In the genomic region with DNA sequence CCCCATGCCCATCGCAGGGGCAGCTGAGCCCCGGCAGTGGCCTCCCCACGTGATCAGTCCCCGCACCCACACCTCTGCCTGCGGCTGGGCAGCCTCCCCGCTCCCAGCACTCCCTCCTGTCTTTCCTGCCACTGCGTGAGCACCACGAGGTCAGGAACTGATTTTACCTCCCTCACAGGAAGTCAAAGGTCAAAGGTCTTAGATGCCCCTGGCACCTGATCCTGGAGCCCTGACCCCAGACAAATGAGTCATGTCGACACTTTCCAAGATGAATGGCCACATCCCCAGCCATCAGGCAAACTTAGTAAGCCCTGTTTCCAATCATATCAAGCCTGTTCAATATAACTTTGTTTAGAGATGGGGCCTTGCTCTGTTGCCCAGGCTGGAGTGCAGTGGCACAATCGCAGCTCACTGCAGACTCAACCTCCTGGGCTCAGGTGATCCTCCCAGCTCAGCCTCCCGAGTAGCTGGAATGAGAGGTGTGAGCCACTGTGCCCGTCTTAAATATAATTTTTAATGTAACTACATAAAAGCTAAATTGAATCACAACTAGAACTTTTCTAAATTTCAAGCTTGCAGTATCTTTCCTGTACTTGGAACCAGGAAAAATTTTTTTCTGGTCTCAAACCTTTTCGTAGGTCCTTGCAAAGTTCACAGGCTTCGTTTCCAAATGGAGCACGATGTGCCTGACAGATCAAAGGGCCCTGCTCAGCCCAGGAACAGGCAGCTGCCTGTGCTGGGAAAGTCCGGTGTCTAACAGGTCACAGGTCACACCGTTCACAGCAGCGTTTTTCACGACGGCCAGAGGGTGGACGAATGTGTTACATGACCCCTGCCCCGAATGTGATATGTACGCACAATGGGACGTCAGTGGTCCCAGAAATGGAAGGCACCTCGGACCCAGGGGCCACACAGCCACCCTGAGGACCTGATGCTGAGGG, we compare ENCODE assay signal across 1 cellular context.
TF ChIP-seq lines count a peak whose summit lies in the region.

No MANE protein-coding gene starts in this region.

TF ChIP-seq in HepG2, 621 proteins besides CTCF, POLR2A, EP300 and RAD21 (continued from another document and continues in another):
- TF ChIP-seq SIN3B (IDR thresholded peaks at IDR 0.05; ENCODE audit: low read length), result no peak
- no peak for TF ChIP-seq NAIF1 (CRISPR knock-in tag; IDR thresholded peaks at IDR 0.05; ENCODE audit: borderline replicate concordance)
- TF ChIP-seq SMARCE1 (IDR thresholded peaks at IDR 0.05; ENCODE audit: borderline replicate concordance), result no peak
- TF ChIP-seq RFXANK (CRISPR knock-in tag; IDR thresholded peaks at IDR 0.05), result no peak
- no peak for TF ChIP-seq RELA (CRISPR knock-in tag; IDR thresholded peaks at IDR 0.05)
- no peak for TF ChIP-seq SRSF4 (IDR thresholded peaks at IDR 0.05; ENCODE audit: low read depth, low read length, poor library complexity, severe bottlenecking)
- 0 out of 2 replicates have a peak, but pooled peaks have one; percentile 71 for TF ChIP-seq KDM3A (CRISPR knock-in tag; IDR thresholded peaks at IDR 0.05; ENCODE audit: low read depth)
- no peak for TF ChIP-seq ATF7 (IDR thresholded peaks at IDR 0.05)
- TF ChIP-seq ATF7 (CRISPR knock-in tag; IDR thresholded peaks at IDR 0.05), result no peak
- TF ChIP-seq, protein P1, sequence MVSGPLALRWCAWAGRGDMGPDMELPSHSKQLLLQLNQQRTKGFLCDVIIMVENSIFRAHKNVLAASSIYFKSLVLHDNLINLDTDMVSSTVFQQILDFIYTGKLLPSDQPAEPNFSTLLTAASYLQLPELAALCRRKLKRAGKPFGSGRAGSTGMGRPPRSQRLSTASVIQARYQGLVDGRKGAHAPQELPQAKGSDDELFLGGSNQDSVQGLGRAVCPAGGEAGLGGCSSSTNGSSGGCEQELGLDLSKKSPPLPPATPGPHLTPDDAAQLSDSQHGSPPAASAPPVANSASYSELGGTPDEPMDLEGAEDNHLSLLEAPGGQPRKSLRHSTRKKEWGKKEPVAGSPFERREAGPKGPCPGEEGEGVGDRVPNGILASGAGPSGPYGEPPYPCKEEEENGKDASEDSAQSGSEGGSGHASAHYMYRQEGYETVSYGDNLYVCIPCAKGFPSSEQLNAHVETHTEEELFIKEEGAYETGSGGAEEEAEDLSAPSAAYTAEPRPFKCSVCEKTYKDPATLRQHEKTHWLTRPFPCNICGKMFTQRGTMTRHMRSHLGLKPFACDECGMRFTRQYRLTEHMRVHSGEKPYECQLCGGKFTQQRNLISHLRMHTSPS (CRISPR knock-in tag; IDR thresholded peaks at IDR 0.05; ENCODE audit: low read depth), result peak; percentile 88
- TF ChIP-seq PRPF4 (IDR thresholded peaks at IDR 0.05; ENCODE audit: low read depth, low read length, poor library complexity, severe bottlenecking), result no peak
- TF ChIP-seq ZNF367 (CRISPR knock-in tag; IDR thresholded peaks at IDR 0.05; ENCODE audit: borderline replicate concordance), result no peak
- TF ChIP-seq, protein P2, sequence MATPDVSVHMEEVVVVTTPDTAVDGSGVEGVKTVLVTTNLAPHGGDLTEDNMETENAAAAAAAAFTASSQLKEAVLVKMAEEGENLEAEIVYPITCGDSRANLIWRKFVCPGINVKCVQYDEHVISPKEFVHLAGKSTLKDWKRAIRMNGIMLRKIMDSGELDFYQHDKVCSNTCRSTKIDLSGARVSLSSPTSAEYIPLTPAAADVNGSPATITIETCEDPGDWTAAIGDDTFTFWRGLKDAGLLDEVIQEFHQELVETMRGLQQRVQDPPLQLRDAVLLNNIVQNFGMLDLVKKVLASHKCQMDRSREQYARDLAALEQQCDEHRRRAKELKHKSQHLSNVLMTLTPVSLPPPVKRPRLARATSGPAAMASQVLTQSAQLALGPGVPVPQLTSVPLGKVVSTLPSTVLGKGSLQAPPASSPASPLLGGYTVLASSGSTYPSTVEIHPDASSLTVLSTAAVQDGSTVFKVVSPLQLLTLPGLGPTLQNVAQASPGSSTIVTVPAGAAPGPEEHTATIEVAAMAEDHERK (CRISPR knock-in tag; IDR thresholded peaks at IDR 0.05; ENCODE audit: low read depth), result no peak
- no peak for TF ChIP-seq ZNF329 (CRISPR knock-in tag; IDR thresholded peaks at IDR 0.05; ENCODE audit: low read depth)
- TF ChIP-seq SP5 (CRISPR knock-in tag; IDR thresholded peaks at IDR 0.05; ENCODE audit: borderline replicate concordance, low read depth), result 0 out of 2 replicates have a peak, but pooled peaks have one; percentile 26
- TF ChIP-seq MTF1 (CRISPR knock-in tag; IDR thresholded peaks at IDR 0.05), result no peak
- TF ChIP-seq ZNF672 (CRISPR knock-in tag; IDR thresholded peaks at IDR 0.05), result no peak
- TF ChIP-seq, protein P3, sequence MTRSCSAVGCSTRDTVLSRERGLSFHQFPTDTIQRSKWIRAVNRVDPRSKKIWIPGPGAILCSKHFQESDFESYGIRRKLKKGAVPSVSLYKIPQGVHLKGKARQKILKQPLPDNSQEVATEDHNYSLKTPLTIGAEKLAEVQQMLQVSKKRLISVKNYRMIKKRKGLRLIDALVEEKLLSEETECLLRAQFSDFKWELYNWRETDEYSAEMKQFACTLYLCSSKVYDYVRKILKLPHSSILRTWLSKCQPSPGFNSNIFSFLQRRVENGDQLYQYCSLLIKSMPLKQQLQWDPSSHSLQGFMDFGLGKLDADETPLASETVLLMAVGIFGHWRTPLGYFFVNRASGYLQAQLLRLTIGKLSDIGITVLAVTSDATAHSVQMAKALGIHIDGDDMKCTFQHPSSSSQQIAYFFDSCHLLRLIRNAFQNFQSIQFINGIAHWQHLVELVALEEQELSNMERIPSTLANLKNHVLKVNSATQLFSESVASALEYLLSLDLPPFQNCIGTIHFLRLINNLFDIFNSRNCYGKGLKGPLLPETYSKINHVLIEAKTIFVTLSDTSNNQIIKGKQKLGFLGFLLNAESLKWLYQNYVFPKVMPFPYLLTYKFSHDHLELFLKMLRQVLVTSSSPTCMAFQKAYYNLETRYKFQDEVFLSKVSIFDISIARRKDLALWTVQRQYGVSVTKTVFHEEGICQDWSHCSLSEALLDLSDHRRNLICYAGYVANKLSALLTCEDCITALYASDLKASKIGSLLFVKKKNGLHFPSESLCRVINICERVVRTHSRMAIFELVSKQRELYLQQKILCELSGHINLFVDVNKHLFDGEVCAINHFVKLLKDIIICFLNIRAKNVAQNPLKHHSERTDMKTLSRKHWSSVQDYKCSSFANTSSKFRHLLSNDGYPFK (CRISPR knock-in tag; IDR thresholded peaks at IDR 0.05; ENCODE audit: borderline replicate concordance), result no peak
- no peak for TF ChIP-seq ATF7-NPFF (CRISPR knock-in tag; IDR thresholded peaks at IDR 0.05; ENCODE audit: low read depth)
- TF ChIP-seq, protein P4, sequence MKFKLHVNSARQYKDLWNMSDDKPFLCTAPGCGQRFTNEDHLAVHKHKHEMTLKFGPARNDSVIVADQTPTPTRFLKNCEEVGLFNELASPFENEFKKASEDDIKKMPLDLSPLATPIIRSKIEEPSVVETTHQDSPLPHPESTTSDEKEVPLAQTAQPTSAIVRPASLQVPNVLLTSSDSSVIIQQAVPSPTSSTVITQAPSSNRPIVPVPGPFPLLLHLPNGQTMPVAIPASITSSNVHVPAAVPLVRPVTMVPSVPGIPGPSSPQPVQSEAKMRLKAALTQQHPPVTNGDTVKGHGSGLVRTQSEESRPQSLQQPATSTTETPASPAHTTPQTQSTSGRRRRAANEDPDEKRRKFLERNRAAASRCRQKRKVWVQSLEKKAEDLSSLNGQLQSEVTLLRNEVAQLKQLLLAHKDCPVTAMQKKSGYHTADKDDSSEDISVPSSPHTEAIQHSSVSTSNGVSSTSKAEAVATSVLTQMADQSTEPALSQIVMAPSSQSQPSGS (CRISPR knock-in tag; IDR thresholded peaks at IDR 0.05), result no peak
- peak; percentile 73; the same call in 1 of the 2 replicates for TF ChIP-seq GFI1 (CRISPR knock-in tag; IDR thresholded peaks at IDR 0.05; ENCODE audit: borderline replicate concordance)
- TF ChIP-seq ZNF460 (CRISPR knock-in tag; IDR thresholded peaks at IDR 0.05; ENCODE audit: borderline replicate concordance), result peak; percentile 5; the same call in 1 of the 2 replicates
- peak; percentile 47; the same call in 1 of the 2 replicates for TF ChIP-seq ERF (CRISPR knock-in tag; IDR thresholded peaks at IDR 0.05)
- TF ChIP-seq, protein P5, sequence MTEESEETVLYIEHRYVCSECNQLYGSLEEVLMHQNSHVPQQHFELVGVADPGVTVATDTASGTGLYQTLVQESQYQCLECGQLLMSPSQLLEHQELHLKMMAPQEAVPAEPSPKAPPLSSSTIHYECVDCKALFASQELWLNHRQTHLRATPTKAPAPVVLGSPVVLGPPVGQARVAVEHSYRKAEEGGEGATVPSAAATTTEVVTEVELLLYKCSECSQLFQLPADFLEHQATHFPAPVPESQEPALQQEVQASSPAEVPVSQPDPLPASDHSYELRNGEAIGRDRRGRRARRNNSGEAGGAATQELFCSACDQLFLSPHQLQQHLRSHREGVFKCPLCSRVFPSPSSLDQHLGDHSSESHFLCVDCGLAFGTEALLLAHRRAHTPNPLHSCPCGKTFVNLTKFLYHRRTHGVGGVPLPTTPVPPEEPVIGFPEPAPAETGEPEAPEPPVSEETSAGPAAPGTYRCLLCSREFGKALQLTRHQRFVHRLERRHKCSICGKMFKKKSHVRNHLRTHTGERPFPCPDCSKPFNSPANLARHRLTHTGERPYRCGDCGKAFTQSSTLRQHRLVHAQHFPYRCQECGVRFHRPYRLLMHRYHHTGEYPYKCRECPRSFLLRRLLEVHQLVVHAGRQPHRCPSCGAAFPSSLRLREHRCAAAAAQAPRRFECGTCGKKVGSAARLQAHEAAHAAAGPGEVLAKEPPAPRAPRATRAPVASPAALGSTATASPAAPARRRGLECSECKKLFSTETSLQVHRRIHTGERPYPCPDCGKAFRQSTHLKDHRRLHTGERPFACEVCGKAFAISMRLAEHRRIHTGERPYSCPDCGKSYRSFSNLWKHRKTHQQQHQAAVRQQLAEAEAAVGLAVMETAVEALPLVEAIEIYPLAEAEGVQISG (CRISPR knock-in tag; IDR thresholded peaks at IDR 0.05), result peak; percentile 38
- TF ChIP-seq TARDBP (CRISPR knock-in tag; IDR thresholded peaks at IDR 0.05), result no peak
- TF ChIP-seq BHLHE40 (IDR thresholded peaks at IDR 0.05; ENCODE audit: low read length), result peak; percentile 68; the same call in 1 of the 2 replicates
- TF ChIP-seq CC2D1A (CRISPR knock-in tag; IDR thresholded peaks at IDR 0.05), result no peak
- TF ChIP-seq U2AF2 (IDR thresholded peaks at IDR 0.05; ENCODE audit: low read depth, low read length), result no peak
- no peak for TF ChIP-seq PAWR (CRISPR knock-in tag; IDR thresholded peaks at IDR 0.05; ENCODE audit: borderline replicate concordance)
- TF ChIP-seq ZNF30 (CRISPR knock-in tag; IDR thresholded peaks at IDR 0.05), result no peak
- TF ChIP-seq ZFP62 (CRISPR knock-in tag; IDR thresholded peaks at IDR 0.05), result no peak
- TF ChIP-seq, protein P6, sequence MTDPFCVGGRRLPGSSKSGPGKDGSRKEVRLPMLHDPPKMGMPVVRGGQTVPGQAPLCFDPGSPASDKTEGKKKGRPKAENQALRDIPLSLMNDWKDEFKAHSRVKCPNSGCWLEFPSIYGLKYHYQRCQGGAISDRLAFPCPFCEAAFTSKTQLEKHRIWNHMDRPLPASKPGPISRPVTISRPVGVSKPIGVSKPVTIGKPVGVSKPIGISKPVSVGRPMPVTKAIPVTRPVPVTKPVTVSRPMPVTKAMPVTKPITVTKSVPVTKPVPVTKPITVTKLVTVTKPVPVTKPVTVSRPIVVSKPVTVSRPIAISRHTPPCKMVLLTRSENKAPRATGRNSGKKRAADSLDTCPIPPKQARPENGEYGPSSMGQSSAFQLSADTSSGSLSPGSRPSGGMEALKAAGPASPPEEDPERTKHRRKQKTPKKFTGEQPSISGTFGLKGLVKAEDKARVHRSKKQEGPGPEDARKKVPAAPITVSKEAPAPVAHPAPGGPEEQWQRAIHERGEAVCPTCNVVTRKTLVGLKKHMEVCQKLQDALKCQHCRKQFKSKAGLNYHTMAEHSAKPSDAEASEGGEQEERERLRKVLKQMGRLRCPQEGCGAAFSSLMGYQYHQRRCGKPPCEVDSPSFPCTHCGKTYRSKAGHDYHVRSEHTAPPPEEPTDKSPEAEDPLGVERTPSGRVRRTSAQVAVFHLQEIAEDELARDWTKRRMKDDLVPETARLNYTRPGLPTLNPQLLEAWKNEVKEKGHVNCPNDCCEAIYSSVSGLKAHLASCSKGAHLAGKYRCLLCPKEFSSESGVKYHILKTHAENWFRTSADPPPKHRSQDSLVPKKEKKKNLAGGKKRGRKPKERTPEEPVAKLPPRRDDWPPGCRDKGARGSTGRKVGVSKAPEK (CRISPR knock-in tag; IDR thresholded peaks at IDR 0.05; ENCODE audit: borderline replicate concordance), result 0 out of 2 replicates have a peak, but pooled peaks have one; percentile 67
- TF ChIP-seq, protein P7, sequence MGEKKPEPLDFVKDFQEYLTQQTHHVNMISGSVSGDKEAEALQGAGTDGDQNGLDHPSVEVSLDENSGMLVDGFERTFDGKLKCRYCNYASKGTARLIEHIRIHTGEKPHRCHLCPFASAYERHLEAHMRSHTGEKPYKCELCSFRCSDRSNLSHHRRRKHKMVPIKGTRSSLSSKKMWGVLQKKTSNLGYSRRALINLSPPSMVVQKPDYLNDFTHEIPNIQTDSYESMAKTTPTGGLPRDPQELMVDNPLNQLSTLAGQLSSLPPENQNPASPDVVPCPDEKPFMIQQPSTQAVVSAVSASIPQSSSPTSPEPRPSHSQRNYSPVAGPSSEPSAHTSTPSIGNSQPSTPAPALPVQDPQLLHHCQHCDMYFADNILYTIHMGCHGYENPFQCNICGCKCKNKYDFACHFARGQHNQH (CRISPR knock-in tag; IDR thresholded peaks at IDR 0.05), result peak; percentile 43; the same call in 1 of the 2 replicates
- no peak for TF ChIP-seq ZNF619 (CRISPR knock-in tag; IDR thresholded peaks at IDR 0.05)
- TF ChIP-seq, protein P8, sequence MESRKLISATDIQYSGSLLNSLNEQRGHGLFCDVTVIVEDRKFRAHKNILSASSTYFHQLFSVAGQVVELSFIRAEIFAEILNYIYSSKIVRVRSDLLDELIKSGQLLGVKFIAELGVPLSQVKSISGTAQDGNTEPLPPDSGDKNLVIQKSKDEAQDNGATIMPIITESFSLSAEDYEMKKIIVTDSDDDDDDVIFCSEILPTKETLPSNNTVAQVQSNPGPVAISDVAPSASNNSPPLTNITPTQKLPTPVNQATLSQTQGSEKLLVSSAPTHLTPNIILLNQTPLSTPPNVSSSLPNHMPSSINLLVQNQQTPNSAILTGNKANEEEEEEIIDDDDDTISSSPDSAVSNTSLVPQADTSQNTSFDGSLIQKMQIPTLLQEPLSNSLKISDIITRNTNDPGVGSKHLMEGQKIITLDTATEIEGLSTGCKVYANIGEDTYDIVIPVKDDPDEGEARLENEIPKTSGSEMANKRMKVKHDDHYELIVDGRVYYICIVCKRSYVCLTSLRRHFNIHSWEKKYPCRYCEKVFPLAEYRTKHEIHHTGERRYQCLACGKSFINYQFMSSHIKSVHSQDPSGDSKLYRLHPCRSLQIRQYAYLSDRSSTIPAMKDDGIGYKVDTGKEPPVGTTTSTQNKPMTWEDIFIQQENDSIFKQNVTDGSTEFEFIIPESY (CRISPR knock-in tag; IDR thresholded peaks at IDR 0.05), result no peak
